26 cellular contexts compared by ENCODE assay signal in the genomic region with DNA sequence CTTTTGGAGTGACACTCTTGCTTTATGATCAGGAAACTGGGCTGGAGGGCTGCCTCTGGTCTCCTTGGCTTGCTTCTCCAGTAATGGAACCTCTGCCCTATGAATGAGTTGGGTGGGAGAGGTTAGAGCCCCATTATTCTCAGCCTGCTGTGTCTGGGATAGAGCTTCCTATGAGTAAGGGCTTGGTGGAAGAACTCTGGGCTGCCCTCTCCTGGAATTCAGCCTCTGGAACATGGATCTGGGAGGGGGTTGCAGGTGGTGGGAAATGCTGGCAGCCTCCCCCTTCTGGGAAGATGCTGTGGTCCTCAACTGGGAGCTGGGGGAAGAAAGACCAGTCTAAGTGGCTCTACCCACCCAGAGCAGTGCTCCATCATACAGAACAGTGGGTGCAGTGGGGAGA.
"Had no signal": no experiment of that assay in that cellular context is flagged by ENCODE, and none has a peak within 500 bp of the region (broad histone marks: within the 10 kb centered on the region; RNA-seq: fewer than 3 reads in every experiment).

No MANE protein-coding gene starts in this region.

- H3K4me1 ChIP-seq: left lung, lower lobe of right lung, right atrium auricular region, right lobe of liver, tibial nerve, uterus had no signal

- H3K4me3 ChIP-seq: left lung, lower lobe of right lung, mucosa of descending colon, ovary, right atrium auricular region, right lobe of liver, smooth muscle cell, tibial nerve, uterus had no signal

- ATAC-seq: left colon; left lung; lower lobe of right lung; mucosa of descending colon; naive thymus-derived CD4-positive, alpha-beta T cell; natural killer cell treated with Interleukin-12 subunit alpha and Interleukin-12 subunit beta and Interleukin-15 and Interleukin-18, amount 100 ng/mL, for 72 hours; right lobe of liver; stimulated activated memory B cell treated with anti-CD40 and anti-IgM and Interleukin-4, amounts not matched to agents 10 μg/mL and 1 μg/mL and 100 μg/mL, for 72 hours; stimulated activated naive CD8-positive, alpha-beta T cell treated with anti-CD3 and anti-CD28 coated beads, Interleukin-15, amount 100 ng/mL, for 72 hours had no signal

- H3K27me3 ChIP-seq: left lung, ovary, right atrium auricular region, right lobe of liver, tibial nerve, uterus had no signal

- H3K27ac ChIP-seq: left lung, lower lobe of right lung, ovary, right atrium auricular region, right lobe of liver, tibial nerve, uterus had no signal

- H3K4me2 ChIP-seq: smooth muscle cell had no signal

- DNase-seq: hypothalamus; immature natural killer cell; kidney; left colon; left lung; lower lobe of right lung; mammary epithelial cell; mesenchymal stem cell; mucosa of descending colon; naive thymus-derived CD4-positive, alpha-beta T cell; ovary; right lobe of liver; stimulated activated CD4-positive, alpha-beta T cell treated with anti-CD3 and anti-CD28 coated beads, Interleukin-1b, Interleukin-23, amount 100 ng/mL, for 48 hours; stimulated activated CD4-positive, alpha-beta T cell treated with anti-CD3 and anti-CD28 coated beads, Interleukin-2, amount 100 ng/mL, for 48 hours; stimulated activated CD4-positive, alpha-beta T cell treated with anti-CD3 and anti-CD28 coated beads, Interleukin-4, amount 100 ng/mL, for 4 hours; stimulated activated CD8-positive, alpha-beta memory T cell treated with anti-CD3 and anti-CD28 coated beads, Interleukin-4, amount 100 ng/mL, for 48 hours; stimulated activated naive CD4-positive, alpha-beta T cell treated with Interleukin-2 at 50 U/mL for 16 hours; stimulated activated naive CD8-positive, alpha-beta T cell treated with anti-CD3 and anti-CD28 coated beads, Interleukin-15, amount 100 ng/mL, for 72 hours; substantia nigra; uterus had no signal

- FAIRE-seq: islet of Langerhans, kidney had no signal

- H3K36me3 ChIP-seq: left lung, lower lobe of right lung, ovary, right atrium auricular region, right lobe of liver, tibial nerve, uterus had no signal

- H3K9me3 ChIP-seq: mucosa of descending colon, right atrium auricular region, right lobe of liver, uterus had no signal
